ENCODE assay signal across 28 cellular contexts in genomic region chr18:38966846-38967245, GRCh38.
"Had no signal": no experiment of that assay in that cellular context is flagged by ENCODE, and none has a peak within 500 bp of the region (broad histone marks: within the 10 kb centered on the region; RNA-seq: fewer than 3 reads in every experiment).

No MANE protein-coding gene starts in this region.

- ATAC-seq: activated CD4-positive, CD25-positive, alpha-beta regulatory T cell treated with anti-CD3 and anti-CD28 coated beads, Interleukin-2, amount 50 U/mL, for 24 hours; heart left ventricle; stimulated activated memory B cell treated with anti-CD40 and anti-IgM and Interleukin-4, amounts not matched to agents 10 μg/mL and 1 μg/mL and 100 μg/mL, for 72 hours; stimulated activated naive CD8-positive, alpha-beta T cell treated with anti-CD3 and anti-CD28 coated beads, Interleukin-15, amount 100 ng/mL, for 72 hours had no signal

- H3K36me3 ChIP-seq: heart left ventricle, left ventricle myocardium inferior, neutrophil, ovary, sigmoid colon, uterus, WERI-Rb-1 had no signal

- H3K27ac ChIP-seq: heart left ventricle, left ventricle myocardium inferior, neutrophil, ovary, sigmoid colon, uterus, WERI-Rb-1 had no signal

- DNase-seq: activated CD4-positive, alpha-beta T cell treated with anti-CD3 and anti-CD28 coated beads for 48 hours; activated CD4-positive, alpha-beta T cell treated with anti-CD3 and anti-CD28 coated beads, Interleukin-2, amount 50 U/mL, for 48 hours; activated CD8-positive, alpha-beta memory T cell treated with anti-CD3 and anti-CD28 coated beads for 24 hours; activated effector memory CD4-positive, alpha-beta T cell treated with Interleukin-2 at 50 U/mL for 16 hours; activated naive CD4-positive, alpha-beta T cell treated with Interleukin-2 at 50 U/mL for 16 hours; anterior cingulate cortex; central memory CD4-positive, alpha-beta T cell; dermis blood vessel endothelial cell; effector CD4-positive, alpha-beta T cell; heart left ventricle; hypothalamus; immature natural killer cell; left ventricle myocardium inferior; ovary; retina; sigmoid colon; stimulated activated CD4-positive, alpha-beta T cell treated with anti-CD3 and anti-CD28 coated beads, Interleukin-1b, Interleukin-23, amount 100 ng/mL, for 48 hours; stimulated activated CD4-positive, alpha-beta T cell treated with anti-CD3 and anti-CD28 coated beads, Interleukin-4, amount 100 ng/mL, for 4 hours; stimulated activated CD8-positive, alpha-beta memory T cell treated with anti-CD3 and anti-CD28 coated beads, Interleukin-4, amount 100 ng/mL, for 48 hours; stimulated activated naive CD8-positive, alpha-beta T cell treated with anti-CD3 and anti-CD28 coated beads, Interleukin-15, amount 100 ng/mL, for 72 hours; substantia nigra; uterus; WERI-Rb-1 had no signal

- H3K27me3 ChIP-seq: neutrophil, ovary, sigmoid colon, uterus had no signal

- H3K4me3 ChIP-seq: heart left ventricle, left ventricle myocardium inferior, lung, ovary, sigmoid colon, smooth muscle cell, uterus had no signal

- H3K4me1 ChIP-seq: heart left ventricle, left ventricle myocardium inferior, sigmoid colon, uterus had no signal

- H3K9me3 ChIP-seq: neutrophil, ovary, sigmoid colon, uterus had no signal
